In genomic region chr2:61176755-61177726, GRCh38 we compare ENCODE assay signal across 1 cellular context.
TF ChIP-seq lines count a peak whose summit lies in the region.

No MANE protein-coding gene starts in this region.

TF ChIP-seq in K562, 482 proteins besides CTCF, POLR2A, EP300 and RAD21 (continued from another document and continues in another):
- TF ChIP-seq CEBPZ (IDR thresholded peaks at IDR 0.05; ENCODE audit: borderline replicate concordance, low read depth, low read length) = no peak
- TF ChIP-seq FOXM1 (IDR thresholded peaks at IDR 0.05; ENCODE audit: low read depth) = no peak
- TF ChIP-seq FOXM1 (CRISPR knock-in tag; IDR thresholded peaks at IDR 0.05; ENCODE audit: low read depth) = peak; percentile 42; the same call in 1 of the 2 replicates
- TF ChIP-seq ZMIZ1 (IDR thresholded peaks at IDR 0.05; ENCODE audit: low read depth in 2 of 2, low read length in 2 of 2) = no peak; a peak in 2 of 4 replicates
- no peak for TF ChIP-seq XRCC3 (IDR thresholded peaks at IDR 0.05)
- TF ChIP-seq ZNF23 (CRISPR knock-in tag; IDR thresholded peaks at IDR 0.05) = no peak
- TF ChIP-seq ZNF263 (CRISPR knock-in tag; IDR thresholded peaks at IDR 0.05; ENCODE audit: borderline replicate concordance) = peak; percentile 32
- TF ChIP-seq CREB3 (tag; conservative IDR thresholded peaks at IDR 0.05; ENCODE audit: low read depth) = no peak
- peak; percentile 62; the same call in 1 of the 2 replicates for TF ChIP-seq DMBX1 (CRISPR knock-in tag; IDR thresholded peaks at IDR 0.05; ENCODE audit: borderline replicate concordance)
- TF ChIP-seq PHB2 (IDR thresholded peaks at IDR 0.05; ENCODE audit: low read depth) = no peak
- TF ChIP-seq SNRNP70 (optimal IDR thresholded peaks at IDR 0.05; ENCODE audit: low read depth, low read length) = no peak
- peak; percentile 26; the same call in 1 of the 2 replicates for TF ChIP-seq SMC3 (conservative IDR thresholded peaks at IDR 0.05; ENCODE audit: insufficient read depth, low read depth, low read length)
- peak; percentile 71 for TF ChIP-seq NCOA1 (IDR thresholded peaks at IDR 0.05; ENCODE audit: low read depth)
- TF ChIP-seq CREBBP (IDR thresholded peaks at IDR 0.05; ENCODE audit: low read depth, low read length) = no peak
- no peak for TF ChIP-seq RFX7 (CRISPR knock-in tag; IDR thresholded peaks at IDR 0.05)
- peak; percentile 32 to 62; a peak in 3 of 4 replicates for TF ChIP-seq NONO (IDR thresholded peaks at IDR 0.05; ENCODE audit: low read depth in 2 of 2, low read length in 1 of 2)
- TF ChIP-seq HCFC1 (IDR thresholded peaks at IDR 0.05; ENCODE audit: low read depth, low read length) = no peak; the same call in none of the 2 replicates
- no peak for TF ChIP-seq ZNF146 (CRISPR knock-in tag; IDR thresholded peaks at IDR 0.05; ENCODE audit: unreplicated experiment)
- TF ChIP-seq MAFF (IDR thresholded peaks at IDR 0.05; ENCODE audit: low read length) = no peak
- TF ChIP-seq POLR3A (IDR thresholded peaks at IDR 0.05; ENCODE audit: borderline replicate concordance, extremely low read depth, insufficient read depth, insufficient read length) = no peak
- TF ChIP-seq ZNF766 (CRISPR knock-in tag; conservative IDR thresholded peaks at IDR 0.05) = peak; percentile 96
- peak; percentile 79; the same call in 1 of the 2 replicates for TF ChIP-seq MTA3 (IDR thresholded peaks at IDR 0.05; ENCODE audit: borderline replicate concordance)
- 0 out of 4 replicates have a peak, but pooled peaks of 1 of the 2 experiments have one; percentile 28 for TF ChIP-seq FOXK2 (conservative IDR thresholded peaks at IDR 0.05 in 1 of 2, IDR thresholded peaks at IDR 0.05 in 1 of 2; ENCODE audit: low read depth in 2 of 2)
- TF ChIP-seq CBFA2T2 (conservative IDR thresholded peaks at IDR 0.05) = no peak
- TF ChIP-seq GABPB2 (CRISPR knock-in tag; conservative IDR thresholded peaks at IDR 0.05) = no peak
- TF ChIP-seq ZNF3 (CRISPR knock-in tag; IDR thresholded peaks at IDR 0.05) = no peak
- TF ChIP-seq JUN (IDR thresholded peaks at IDR 0.05; ENCODE audit: borderline replicate concordance, low read depth, low read length) = no peak
- TF ChIP-seq JUN (CRISPR knock-in tag; IDR thresholded peaks at IDR 0.05; ENCODE audit: borderline replicate concordance) = peak; percentile 49; the same call in 1 of the 2 replicates
- TF ChIP-seq BRD9 (IDR thresholded peaks at IDR 0.05; ENCODE audit: low read depth, partially characterized antibody) = peak; percentile 49
- no peak for TF ChIP-seq PREB (CRISPR knock-in tag; IDR thresholded peaks at IDR 0.05)
- TF ChIP-seq SUPT5H (IDR thresholded peaks at IDR 0.05) = peak; percentile 96
- peak; percentile 81 for TF ChIP-seq ZNF175 (CRISPR knock-in tag; IDR thresholded peaks at IDR 0.05; ENCODE audit: low read depth)
- no peak for TF ChIP-seq POLR3G (IDR thresholded peaks at IDR 0.05; ENCODE audit: extremely low read depth, insufficient read length, insufficient replicate concordance)
- no peak for TF ChIP-seq C11orf30 (IDR thresholded peaks at IDR 0.05; ENCODE audit: low read depth)
- no peak for TF ChIP-seq BRF2 (IDR thresholded peaks at IDR 0.05; ENCODE audit: borderline replicate concordance, insufficient read depth, insufficient read length)
- peak; percentile 76; the same call in 1 of the 2 replicates for TF ChIP-seq ATF6 (CRISPR knock-in tag; IDR thresholded peaks at IDR 0.05)
- TF ChIP-seq SMAD4 (CRISPR knock-in tag; conservative IDR thresholded peaks at IDR 0.05) = peak; percentile 95
- no peak for TF ChIP-seq ZNF224 (CRISPR knock-in tag; IDR thresholded peaks at IDR 0.05)
- TF ChIP-seq STAT5A (IDR thresholded peaks at IDR 0.05; ENCODE audit: borderline replicate concordance, low read length) = no peak
- TF ChIP-seq GTF2F1 (IDR thresholded peaks at IDR 0.05; ENCODE audit: low read depth, low read length) = peak; percentile 36
- peak; percentile 32; the same call in 1 of the 2 replicates for TF ChIP-seq NR3C1 (CRISPR knock-in tag; IDR thresholded peaks at IDR 0.05)
- TF ChIP-seq JUNB (CRISPR knock-in tag; conservative IDR thresholded peaks at IDR 0.05) = no peak
- TF ChIP-seq SIRT6 (IDR thresholded peaks at IDR 0.05; ENCODE audit: low read depth, low read length) = no peak
- TF ChIP-seq REST (CRISPR knock-in tag; IDR thresholded peaks at IDR 0.05; ENCODE audit: low read depth) = peak; percentile 64; the same call in 1 of the 2 replicates
- no peak for TF ChIP-seq XRCC5 (IDR thresholded peaks at IDR 0.05; ENCODE audit: low read depth, low read length)
- TF ChIP-seq ETV6 (IDR thresholded peaks at IDR 0.05; ENCODE audit: borderline replicate concordance in 1 of 2, low read depth in 2 of 2, low read length in 1 of 2) = peak in 1 of 2 experiments; percentile 28; a peak in 1 of 4 replicates
- TF ChIP-seq ETV6 (CRISPR knock-in tag; IDR thresholded peaks at IDR 0.05; ENCODE audit: borderline replicate concordance) = no peak
- no peak for TF ChIP-seq TFAM (CRISPR knock-in tag; conservative IDR thresholded peaks at IDR 0.05)
- TF ChIP-seq RBM17 (IDR thresholded peaks at IDR 0.05; ENCODE audit: borderline replicate concordance, low read depth, low read length) = no peak
- peak; percentile 49 for TF ChIP-seq ZBTB1 (CRISPR knock-in tag; IDR thresholded peaks at IDR 0.05; ENCODE audit: borderline replicate concordance, low read depth)
